In genomic region chr6:15171026-15171425, GRCh38 we compare ENCODE assay signal across 14 cellular contexts.
"Had no signal": no experiment of that assay in that cellular context is flagged by ENCODE, and none has a peak within 500 bp of the region (broad histone marks: within the 10 kb centered on the region; RNA-seq: fewer than 3 reads in every experiment).

No MANE protein-coding gene starts in this region.

- H3K27me3 ChIP-seq: adrenal gland, gastroesophageal sphincter, ovary, stomach had no signal

- H3K36me3 ChIP-seq: adrenal gland, gastroesophageal sphincter, heart right ventricle, ovary, stomach, thoracic aorta had no signal

- H3K27ac ChIP-seq: adrenal gland, gastroesophageal sphincter, heart right ventricle, ovary, stomach, thoracic aorta had no signal

- H3K4me3 ChIP-seq: adrenal gland, gastroesophageal sphincter, heart right ventricle, lung, ovary, stomach, thoracic aorta had no signal

- H3K4me1 ChIP-seq: adrenal gland, gastroesophageal sphincter, heart right ventricle, stomach had no signal

- H3K9me3 ChIP-seq: adrenal gland, gastroesophageal sphincter, heart right ventricle, ovary, stomach, thoracic aorta had no signal

- ATAC-seq: activated CD4-positive, CD25-positive, alpha-beta regulatory T cell treated with anti-CD3 and anti-CD28 coated beads, Interleukin-2, amount 50 U/mL, for 24 hours; activated CD8-positive, alpha-beta memory T cell treated with anti-CD3 and anti-CD28 coated beads, Interleukin-2, amount 10 ng/mL, durations not matched to agents 7 days and 5 days; gastroesophageal sphincter; heart right ventricle; left colon had no signal

- DNase-seq: activated CD8-positive, alpha-beta memory T cell treated with anti-CD3 and anti-CD28 coated beads, Interleukin-2, amount 10 ng/mL, durations not matched to agents 7 days and 5 days; activated effector memory CD4-positive, alpha-beta T cell treated with anti-CD3 and anti-CD28 coated beads, Interleukin-2, amount 50 U/mL, for 16 hours; activated T-cell treated with anti-CD3 and anti-CD28 coated beads, Interleukin-2, amount 50 U/mL, for 1 hour; adrenal gland; heart right ventricle; left colon; ovary; stimulated activated CD4-positive, alpha-beta T cell treated with anti-CD3 and anti-CD28 coated beads, Interleukin-1b, Interleukin-23, amount 100 ng/mL, for 48 hours; stomach; T-helper 9 cell had no signal
